9 cellular contexts compared by ENCODE assay signal in genomic region chr20:38892091-38892981, GRCh38. TPM values are rescaled to one million over a fixed set of nuclear protein-coding genes. Genes with fewer than 3 reads are reported as not detected.
DNase-seq lines count a peak whose midpoint lies in the region; ATAC-seq, FAIRE-seq and TF ChIP-seq lines count a peak whose summit lies in the region.
"Had no signal": no experiment of that assay in that cellular context is flagged by ENCODE, and none has a peak within 500 bp of the region (broad histone marks: within the 10 kb centered on the region; RNA-seq: fewer than 3 reads in every experiment).

No MANE protein-coding gene starts in this region.

- H3K27ac ChIP-seq in BLaER1: no peak overlapping the region
- no peak overlapping the region for H3K27ac ChIP-seq in RWPE1
- H3K27ac ChIP-seq in WERI-Rb-1: no peak overlapping the region

- H3K4me1 Mint-ChIP-seq in T-helper 17 cell: peaks cover 37% of the 10 kb centered on the region

- H3K36me3 Mint-ChIP-seq in T-helper 17 cell (ENCODE audit: low read depth): peaks cover 11% of the 10 kb centered on the region

- H3K27me3 Mint-ChIP-seq in T-helper 17 cell: no peaks in the 10 kb centered on the region

- H3K4me2 ChIP-seq in BLaER1: peak overlapping the region; percentile 57

- 0 out of 2 replicates have a peak, but pooled peaks cover 11% of the 10 kb centered on the region for H4K20me1 ChIP-seq in BLaER1

- H3K36me3 ChIP-seq in BLaER1 (0 out of 2 replicates have a peak, but pooled peaks cover 7% of the 10 kb centered on the region), WERI-Rb-1 (no peaks in the 10 kb centered on the region)

- FAIRE-seq in GM19239 (lab: Jason Lieb, UNC): peak; percentile 89
- FAIRE-seq: frontal cortex had no signal

- H3K27me3 ChIP-seq in BLaER1 (no peaks in the 10 kb centered on the region), WERI-Rb-1 (ENCODE audit: insufficient read depth, low read depth, severe bottlenecking) (no peaks in the 10 kb centered on the region)

- ATAC-seq in HG03066 (IDR thresholded peaks at IDR 0.05; ENCODE audit: low read depth, unreplicated experiment) (peak; percentile 51), T-helper 17 cell (peak; percentile 5)

- DNase-seq in GM19239 (ENCODE audit: insufficient read length, low spot score) (peak; percentile 40), T-helper 17 cell (no peak), RWPE1 (ENCODE audit: low spot score) (no peak), SK-N-DZ (ENCODE audit: low spot score) (no peak), WERI-Rb-1 (no peak), NCI-H748 treated with DMSO at 0.1 percent for 48 hours (lab: John Stamatoyannopoulos, UW) (no peak)

- CTCF ChIA-PET in RWPE1 (lab: Yijun Ruan, JAX): interaction anchor here (0.6 to 3.8 kb wide), 20 partner anchors 9 to 259 kb away, joined by 3 to 17 read pairs (median 4); no protein-coding TSS in a partner anchor

- H3K4me3 ChIP-seq in BLaER1 (no peak overlapping the region), WERI-Rb-1 (ENCODE audit: low read depth, low read length) (no peak overlapping the region)

- TF ChIP-seq CTCF in RWPE1 (conservative IDR thresholded peaks at IDR 0.05; ENCODE audit: low read depth): no peak
- TF ChIP-seq CTCF in WERI-Rb-1 (IDR thresholded peaks at IDR 0.05; ENCODE audit: low read depth, low read length): no peak

- no peaks in the 10 kb centered on the region for H3K9me3 ChIP-seq in BLaER1
- H3K9me3 ChIP-seq in T-helper 17 cell (ENCODE audit: control insufficient read depth, low read length, poor library complexity, severe bottlenecking): no peaks in the 10 kb centered on the region
- no peaks in the 10 kb centered on the region for H3K9me3 ChIP-seq in WERI-Rb-1 (ENCODE audit: severe bottlenecking)

- POLR2A ChIA-PET in RWPE1 (lab: Yijun Ruan, JAX; ENCODE audit: low non-redundant PET): no interaction called here

- H3K4me3 Mint-ChIP-seq in T-helper 17 cell: peak overlapping the region; percentile 86

- peak overlapping the region; percentile 2; the same call in 1 of the 2 replicates for H3K9ac ChIP-seq in BLaER1

- H3K27ac Mint-ChIP-seq in T-helper 17 cell: peak overlapping the region; percentile 95

- H3K4me1 ChIP-seq in BLaER1: peaks cover 42% of the 10 kb centered on the region

RNA-seq across cellular contexts. Expression of gene FAM83D, which starts 33.9 kb away (rescaled TPM):
- total RNA-seq in T-helper 17 cell: 1 to 10 TPM; 2.1 to 3.3 TPM
- 99.3 and 104 TPM in 2 replicates for polyA plus RNA-seq in SK-N-DZ (2014; cell fraction: cytosol; rRNA removed)
- polyA plus RNA-seq in SK-N-DZ (2014; cell fraction: nucleus; rRNA removed): 58.0 and 67.2 TPM in 2 replicates
